In genomic region chr19:18611327-18612050, GRCh38 we compare ENCODE assay signal across 11 cellular contexts. TPM values are rescaled to one million over a fixed set of nuclear protein-coding genes. Genes with fewer than 3 reads are reported as not detected.
DNase-seq lines count a peak whose midpoint lies in the region; ATAC-seq and TF ChIP-seq lines count a peak whose summit lies in the region.
"Had no signal": no experiment of that assay in that cellular context is flagged by ENCODE, and none has a peak within 500 bp of the region (broad histone marks: within the 10 kb centered on the region; RNA-seq: fewer than 3 reads in every experiment).

No MANE protein-coding gene starts in this region.

- peaks cover 9% of the 10 kb centered on the region for H3K4me1 Mint-ChIP-seq in activated CD8-positive, alpha-beta memory T cell treated with anti-CD3 and anti-CD28 coated beads, Interleukin-2, amount 10 ng/mL, durations not matched to agents 7 days and 5 days
- H3K4me1 Mint-ChIP-seq in IgD-negative memory B cell (peaks cover 12 to 17% (median 16%) of the 10 kb centered on the region in 3 donors), endothelial cell (ENCODE audit: unreplicated experiment) (peaks cover 10% of the 10 kb centered on the region)

- H3K27ac ChIP-seq in rectal smooth muscle tissue (ENCODE audit: low read depth, low read length) = no peak overlapping the region
- H3K27ac ChIP-seq: epithelial cell of prostate, SJSA1 had no signal

- H3K36me3 ChIP-seq in rectal smooth muscle tissue (ENCODE audit: control insufficient read depth, insufficient read depth, low read length) = no peaks in the 10 kb centered on the region
- H3K36me3 ChIP-seq: SJSA1 had no signal

- no peaks in the 10 kb centered on the region for H3K9me3 Mint-ChIP-seq in activated CD8-positive, alpha-beta memory T cell treated with anti-CD3 and anti-CD28 coated beads, Interleukin-2, amount 10 ng/mL, durations not matched to agents 7 days and 5 days (ENCODE audit: low read depth)
- H3K9me3 Mint-ChIP-seq in IgD-negative memory B cell (peaks cover 0 to 4% (median 0%) of the 10 kb centered on the region in 3 donors), endothelial cell (ENCODE audit: unreplicated experiment) (no peaks in the 10 kb centered on the region)

- H3K4me3 ChIP-seq in rectal smooth muscle tissue (ENCODE audit: low read length) = peak overlapping the region; percentile 40
- H3K4me3 ChIP-seq: SJSA1 had no signal

- no peak overlapping the region for H3K9ac ChIP-seq in rectal smooth muscle tissue (ENCODE audit: low read length)

- CTCF ChIA-PET in activated CD8-positive, alpha-beta memory T cell treated with anti-CD3 and anti-CD28 coated beads, Interleukin-2, amount 10 ng/mL, durations not matched to agents 7 days and 5 days (lab: Charles Lee) = no interaction called here

- DNase-seq in activated CD8-positive, alpha-beta memory T cell treated with anti-CD3 and anti-CD28 coated beads, Interleukin-2, amount 50 U/mL, for 4 hours = peak; percentile 44
- no peak for DNase-seq in activated CD8-positive, alpha-beta memory T cell treated with anti-CD3 and anti-CD28 coated beads, Interleukin-2, amount 10 ng/mL, durations not matched to agents 7 days and 5 days
- DNase-seq in endothelial cell (ENCODE audit: low spot score) = no peak
- DNase-seq in NCI-H510A (lab: John Stamatoyannopoulos, UW) = no peak

- no peaks in the 10 kb centered on the region for H3K36me3 Mint-ChIP-seq in activated CD8-positive, alpha-beta memory T cell treated with anti-CD3 and anti-CD28 coated beads, Interleukin-2, amount 10 ng/mL, durations not matched to agents 7 days and 5 days
- H3K36me3 Mint-ChIP-seq in IgD-negative memory B cell (no peaks in the 10 kb centered on the region), endothelial cell (ENCODE audit: low read depth, unreplicated experiment) (peaks cover 4% of the 10 kb centered on the region)

- no peak overlapping the region for H3K4me3 Mint-ChIP-seq in activated CD8-positive, alpha-beta memory T cell treated with anti-CD3 and anti-CD28 coated beads, Interleukin-2, amount 10 ng/mL, durations not matched to agents 7 days and 5 days
- peak overlapping the region; percentile 55 to 94 (median 81) for H3K4me3 Mint-ChIP-seq in IgD-negative memory B cell
- peak overlapping the region; percentile 73 for H3K4me3 Mint-ChIP-seq in endothelial cell (ENCODE audit: unreplicated experiment)

- no peak overlapping the region for H3K27ac Mint-ChIP-seq in activated CD8-positive, alpha-beta memory T cell treated with anti-CD3 and anti-CD28 coated beads, Interleukin-2, amount 10 ng/mL, durations not matched to agents 7 days and 5 days
- H3K27ac Mint-ChIP-seq in IgD-negative memory B cell (peak overlapping the region in 2 of 3 donors; percentile 9 to 12), endothelial cell (ENCODE audit: unreplicated experiment) (no peak overlapping the region)
- H3K27ac Mint-ChIP-seq: CD14-positive monocyte had no signal

- peaks cover 3% of the 10 kb centered on the region for H3K4me1 ChIP-seq in rectal smooth muscle tissue (ENCODE audit: control insufficient read depth, insufficient read depth, low read length)

- H3K27me3 ChIP-seq in rectal smooth muscle tissue (ENCODE audit: control insufficient read depth, insufficient read depth, low read length) = peaks cover 64% of the 10 kb centered on the region

- no peak for TF ChIP-seq CTCF in endothelial cell (IDR thresholded peaks at IDR 0.05; ENCODE audit: unreplicated experiment)

- no peak for ATAC-seq in activated CD8-positive, alpha-beta memory T cell treated with anti-CD3 and anti-CD28 coated beads, Interleukin-2, amount 10 ng/mL, durations not matched to agents 7 days and 5 days
- ATAC-seq in GM19455 (IDR thresholded peaks at IDR 0.05; ENCODE audit: unreplicated experiment) (no peak), GM19328 (IDR thresholded peaks at IDR 0.05; ENCODE audit: unreplicated experiment) (no peak)

- peaks cover 79% of the 10 kb centered on the region for H3K27me3 Mint-ChIP-seq in activated CD8-positive, alpha-beta memory T cell treated with anti-CD3 and anti-CD28 coated beads, Interleukin-2, amount 10 ng/mL, durations not matched to agents 7 days and 5 days
- H3K27me3 Mint-ChIP-seq in IgD-negative memory B cell = peaks cover 58% of the 10 kb centered on the region
- H3K27me3 Mint-ChIP-seq in endothelial cell (ENCODE audit: unreplicated experiment) = peaks cover 31% of the 10 kb centered on the region

RNA-seq across cellular contexts. Expression of gene TMEM59L, which starts 1.2 kb away (rescaled TPM):
- not detected for total RNA-seq in activated CD8-positive, alpha-beta memory T cell treated with anti-CD3 and anti-CD28 coated beads, Interleukin-2, amount 10 ng/mL, durations not matched to agents 7 days and 5 days
- polyA plus RNA-seq in IgD-negative memory B cell = not detected
- 0.15 TPM for total RNA-seq in endothelial cell (ENCODE audit: unreplicated experiment)
- total RNA-seq: SJSA1 had no signal
- polyA plus RNA-seq: CD14-positive monocyte had no signal

RNA-seq across cellular contexts. Expression of gene CRLF1, which starts 4.9 kb away (rescaled TPM):
- not detected for total RNA-seq in activated CD8-positive, alpha-beta memory T cell treated with anti-CD3 and anti-CD28 coated beads, Interleukin-2, amount 10 ng/mL, durations not matched to agents 7 days and 5 days
- 0.38 TPM for polyA plus RNA-seq in IgD-negative memory B cell
- total RNA-seq in endothelial cell (ENCODE audit: unreplicated experiment) = 0.74 TPM

RNA-seq across cellular contexts. Expression of gene REX1BD, which starts 22.9 kb away (rescaled TPM):
- total RNA-seq in activated CD8-positive, alpha-beta memory T cell treated with anti-CD3 and anti-CD28 coated beads, Interleukin-2, amount 10 ng/mL, durations not matched to agents 7 days and 5 days = 100 to 1,000 TPM in 1 of 2 experiments, 10 to 100 TPM in 1; 88.9 to 102 TPM
- 138 TPM for polyA plus RNA-seq in IgD-negative memory B cell
- total RNA-seq in endothelial cell (ENCODE audit: unreplicated experiment) = 88.8 TPM

RNA-seq across cellular contexts. Expression of gene KLHL26, which starts 25.3 kb away (rescaled TPM):
- total RNA-seq in activated CD8-positive, alpha-beta memory T cell treated with anti-CD3 and anti-CD28 coated beads, Interleukin-2, amount 10 ng/mL, durations not matched to agents 7 days and 5 days = 10 to 100 TPM; 12.8 to 15.8 TPM
- 3.2 TPM for polyA plus RNA-seq in IgD-negative memory B cell
- 5.1 TPM for total RNA-seq in endothelial cell (ENCODE audit: unreplicated experiment)

RNA-seq across cellular contexts. Expression of gene UBA52, which starts 39.8 kb away (rescaled TPM):
- total RNA-seq in activated CD8-positive, alpha-beta memory T cell treated with anti-CD3 and anti-CD28 coated beads, Interleukin-2, amount 10 ng/mL, durations not matched to agents 7 days and 5 days = 1,000 to 10,000 TPM; 1,256 to 1,325 TPM
- polyA plus RNA-seq in IgD-negative memory B cell = 1,891 TPM
- total RNA-seq in endothelial cell (ENCODE audit: unreplicated experiment) = 1,465 TPM

Comparison
In these comparisons a context has a peak if more than half of its experiments do, and no peak if none do; other contexts are left out.
1. H3K27ac Mint-ChIP-seq: peak in IgD-negative memory B cell (2 of 3); none in activated CD8-positive, alpha-beta memory T cell treated with anti-CD3 and anti-CD28 coated beads, Interleukin-2, amount 10 ng/mL, durations not matched to agents 7 days and 5 days (single experiment) and endothelial cell (single experiment).